Comparison of ENCODE assay signal across 17 cellular contexts in the genomic region with DNA sequence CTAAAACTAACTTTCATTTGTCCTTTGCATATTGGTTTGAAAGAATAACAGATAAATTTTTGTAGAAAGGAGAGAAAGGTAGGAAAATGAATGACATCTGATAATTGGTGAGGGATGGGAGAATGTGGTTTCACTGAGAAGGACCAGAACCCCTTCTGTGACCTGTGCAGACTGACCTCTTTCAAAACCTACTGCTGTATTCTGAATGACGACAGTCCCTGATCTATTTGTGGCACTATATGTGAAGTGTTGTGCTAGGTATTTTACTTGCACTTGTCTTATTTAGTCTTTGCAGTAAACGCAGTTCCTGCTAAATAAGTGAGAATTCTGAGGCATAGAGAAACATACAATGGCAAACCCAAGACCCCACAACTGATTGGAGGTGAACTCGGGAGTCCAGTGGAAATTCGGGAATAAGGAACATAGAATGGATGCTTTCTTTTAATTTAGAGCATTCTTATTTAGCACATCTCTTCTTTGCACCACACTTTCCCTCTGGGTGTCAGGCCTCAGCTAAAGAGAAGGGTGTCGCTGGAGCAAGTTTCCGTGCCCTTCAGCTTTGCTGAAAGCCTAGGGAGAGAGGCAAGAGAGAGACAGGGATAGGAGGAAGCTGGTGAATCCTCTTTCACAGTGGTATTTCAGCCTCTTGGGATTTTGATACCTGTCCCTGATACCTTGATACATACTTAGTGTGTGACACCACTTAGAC.
"Had no signal": no experiment of that assay in that cellular context is flagged by ENCODE, and none has a peak within 500 bp of the region (broad histone marks: within the 10 kb centered on the region; RNA-seq: fewer than 3 reads in every experiment).

No MANE protein-coding gene starts in this region.

- DNase-seq: activated CD4-positive, alpha-beta memory T cell treated with anti-CD3 and anti-CD28 coated beads for 36 hours; activated CD4-positive, alpha-beta T cell treated with anti-CD3 and anti-CD28 coated beads for 36 hours; activated gamma-delta T cell treated with Interleukin-2 at 50 U/mL for 16 hours; activated T-cell treated with anti-CD3 and anti-CD28 coated beads for 4 hours; adrenal gland; effector CD8-positive, alpha-beta T cell; lower lobe of right lung; pancreas; stimulated activated CD4-positive, alpha-beta T cell treated with anti-CD3 and anti-CD28 coated beads, Interleukin-2, amount 100 ng/mL, for 24 hours; stimulated activated naive CD4-positive, alpha-beta T cell treated with Interleukin-2 at 50 U/mL for 16 hours; upper lobe of left lung had no signal

- H3K4me3 ChIP-seq: adrenal gland, gastroesophageal sphincter, lower lobe of right lung, pancreas, suprapubic skin, upper lobe of left lung had no signal

- ATAC-seq: activated CD4-positive, alpha-beta T cell treated with anti-CD3 and anti-CD28 coated beads for 36 hours; activated naive CD4-positive, alpha-beta T cell treated with anti-CD3 and anti-CD28 coated beads, Interleukin-2, amount 50 U/mL, for 72 hours; esophagus mucosa; gastroesophageal sphincter; natural killer cell treated with Interleukin-12 subunit alpha and Interleukin-12 subunit beta and Interleukin-15 and Interleukin-18, amount 100 ng/mL, for 72 hours; pancreas had no signal

- H3K36me3 ChIP-seq: adrenal gland, gastroesophageal sphincter, lower lobe of right lung, neutrophil, pancreas, suprapubic skin, upper lobe of left lung had no signal

- H3K4me1 ChIP-seq: adrenal gland, suprapubic skin had no signal

- H3K27me3 ChIP-seq: adrenal gland, gastroesophageal sphincter, neutrophil, pancreas, suprapubic skin, upper lobe of left lung had no signal

- H3K27ac ChIP-seq: adrenal gland, lower lobe of right lung, neutrophil, pancreas, suprapubic skin had no signal

- H3K9me3 ChIP-seq: adrenal gland, gastroesophageal sphincter, lower lobe of right lung, neutrophil, pancreas, suprapubic skin, upper lobe of left lung had no signal
